Comparison of ENCODE assay signal across 16 cellular contexts in genomic region chr20:33964431-33964830, GRCh38. TPM values are rescaled to one million over a fixed set of nuclear protein-coding genes. Genes with fewer than 3 reads are reported as not detected.
DNase-seq lines count a peak whose midpoint lies in the region; ATAC-seq and TF ChIP-seq lines count a peak whose summit lies in the region.
"Had no signal": no experiment of that assay in that cellular context is flagged by ENCODE, and none has a peak within 500 bp of the region (broad histone marks: within the 10 kb centered on the region; RNA-seq: fewer than 3 reads in every experiment).

No MANE protein-coding gene starts in this region.

- TF ChIP-seq CTCF in parathyroid adenoma (IDR thresholded peaks at IDR 0.05) (no peak), gastroesophageal sphincter (IDR thresholded peaks at IDR 0.05) (no peak)

- WGBS in gastroesophageal sphincter (ENCODE audit: low coverage in 1 of 2), 2 donors = 45 to 63% methylated on average over 3 of the region's 3 CpGs

- H3K4me1 ChIP-seq in parathyroid adenoma (no peaks in the 10 kb centered on the region), gastroesophageal sphincter (no peaks in the 10 kb centered on the region)
- H3K4me1 ChIP-seq: BLaER1 had no signal

- H3K9me3 ChIP-seq in parathyroid adenoma (ENCODE audit: control insufficient read depth, low read length) (no peaks in the 10 kb centered on the region), gastroesophageal sphincter (peaks cover 0 to 5% (median 0%) of the 10 kb centered on the region in 3 donors)

- peak; percentile 23 for DNase-seq in G401 (ENCODE audit: low spot score)
- DNase-seq in NCI-H524 (lab: John Stamatoyannopoulos, UW) = peak; percentile 82 to 93
- DNase-seq in cerebellar cortex (ENCODE audit: low spot score) = peak; percentile 20
- no peak for DNase-seq in central memory CD4-positive, alpha-beta T cell
- no peak for DNase-seq in AML-193 (lab: John Stamatoyannopoulos, UW)
- DNase-seq: CD4-positive, alpha-beta memory T cell; DMS53; EL; NCI-H1694; NCI-H2081 treated with DMSO at 0.1 percent for 48 hours; NCI-H774; PC-3 had no signal

- TF ChIP-seq POLR2A in gastroesophageal sphincter (IDR thresholded peaks at IDR 0.05) = no peak

- H3K4me3 ChIP-seq in parathyroid adenoma (ENCODE audit: low read depth, low read length) (no peak overlapping the region), gastroesophageal sphincter (no peak overlapping the region)
- H3K4me3 ChIP-seq: BLaER1 had no signal

- no peak overlapping the region for H3K27ac ChIP-seq in parathyroid adenoma
- no peak overlapping the region for H3K27ac ChIP-seq in gastroesophageal sphincter
- H3K27ac ChIP-seq: BLaER1, RWPE1 had no signal

- peak overlapping the region; percentile 12 for H2AFZ ChIP-seq in parathyroid adenoma

- H3K27me3 ChIP-seq in parathyroid adenoma (ENCODE audit: control insufficient read depth, insufficient read depth, low read length) (no peaks in the 10 kb centered on the region), gastroesophageal sphincter (no peaks in the 10 kb centered on the region)
- H3K27me3 ChIP-seq: BLaER1 had no signal

- H3K36me3 ChIP-seq in parathyroid adenoma (ENCODE audit: control insufficient read depth, insufficient read depth, low read length) (no peaks in the 10 kb centered on the region), gastroesophageal sphincter (no peaks in the 10 kb centered on the region)
- H3K36me3 ChIP-seq: BLaER1 had no signal

- H3K4me2 ChIP-seq in parathyroid adenoma (ENCODE audit: low read length) = no peak overlapping the region
- H3K4me2 ChIP-seq: BLaER1 had no signal

- H3K9ac ChIP-seq in parathyroid adenoma = no peak overlapping the region
- H3K9ac ChIP-seq: BLaER1 had no signal

- no peak for ATAC-seq in gastroesophageal sphincter
- ATAC-seq: PC-3 had no signal

- no peaks in the 10 kb centered on the region for H3K79me2 ChIP-seq in parathyroid adenoma

- in situ Hi-C loops in G401 (cut with HindIII; ENCODE audit: low sequenced_read_pairs) = no loop called here

- no peak for TF ChIP-seq EP300 in gastroesophageal sphincter (IDR thresholded peaks at IDR 0.05)

RNA-seq across cellular contexts. Expression of gene RALY, which starts 29.3 kb away (rescaled TPM):
- 195 and 218 TPM in 2 replicates for total RNA-seq in G401 (2014; rRNA removed; shearing (Covaris generic))
- 100 to 1,000 TPM in 1 of 4 donors, 10 to 100 TPM in 3; 76.6 to 124 (median 98.8) TPM for total RNA-seq in gastroesophageal sphincter

Comparison
In these comparisons a context has a peak if more than half of its experiments do, and no peak if none do; other contexts are left out.
1. DNase-seq: peak in G401 (single experiment), NCI-H524 (2 of 2) and cerebellar cortex (single experiment); none in central memory CD4-positive, alpha-beta T cell (single experiment) and AML-193 (0 of 2).